12 cellular contexts compared by ENCODE assay signal in genomic region chr11:46393231-46393616, GRCh38. TPM values are rescaled to one million over a fixed set of nuclear protein-coding genes. Genes with fewer than 3 reads are reported as not detected.
DNase-seq lines count a peak whose midpoint lies in the region; ATAC-seq and TF ChIP-seq lines count a peak whose summit lies in the region.
"Had no signal": no experiment of that assay in that cellular context is flagged by ENCODE, and none has a peak within 500 bp of the region (broad histone marks: within the 10 kb centered on the region; RNA-seq: fewer than 3 reads in every experiment).

No MANE protein-coding gene starts in this region.

- H3K4me1 ChIP-seq in iPS DF 6.9 (ENCODE audit: control insufficient read depth, insufficient read depth, low read length) (peaks cover 5% of the 10 kb centered on the region), smooth muscle cell (ENCODE audit: low read depth) (peaks cover 19% of the 10 kb centered on the region)

- peak overlapping the region; percentile 31; the same call in 1 of the 2 replicates for H3K4me3 ChIP-seq in iPS DF 6.9 (ENCODE audit: low read length)
- H3K4me3 ChIP-seq in smooth muscle cell, result peak overlapping the region; percentile 55

- CTCF ChIA-PET in WTC11 (lab: Charles Lee) (interaction anchor here (0.5 to 6.6 kb wide), 24 partner anchors 10 to 520 kb away, joined by 3 to 96 read pairs (median 9); partner anchors contain the start of genes ATG13, CREB3L1, DGKZ and MDK), GM10248 (lab: Yijun Ruan, JAX) (interaction anchor here (1.0 to 7.4 kb wide), 11 partner anchors 7 to 225 kb away, joined by 3 to 83 read pairs (median 7); partner anchors contain the start of gene DGKZ)

- no peak for TF ChIP-seq CTCF in WTC11 (IDR thresholded peaks at IDR 0.05)
- TF ChIP-seq CTCF in smooth muscle cell (IDR thresholded peaks at IDR 0.05; ENCODE audit: borderline replicate concordance, insufficient read depth, poor library complexity, severe bottlenecking), result no peak
- TF ChIP-seq CTCF in GM10248 (IDR thresholded peaks at IDR 0.05; ENCODE audit: control extremely low read depth, extremely low read depth, low read depth, missing control alignments), result no peak

- ATAC-seq in WTC11, result no peak

- H3K27me3 ChIP-seq in iPS DF 6.9 (ENCODE audit: control insufficient read depth, insufficient read depth, low read length) (peaks cover 15% of the 10 kb centered on the region), smooth muscle cell (ENCODE audit: low read depth) (peaks cover 29% of the 10 kb centered on the region)

- H3K27me3 Mint-ChIP-seq in activated T-cell treated with anti-CD3 and anti-CD28 coated beads, Interleukin-2, amount 50 U/mL, for 24 hours, result peaks cover 45% of the 10 kb centered on the region
- peaks cover 43% of the 10 kb centered on the region for H3K27me3 Mint-ChIP-seq in WTC11 (ENCODE audit: low read depth)

- H3K9ac ChIP-seq in smooth muscle cell (ENCODE audit: low read depth), result no peak overlapping the region

- H3K27ac ChIP-seq in iPS DF 6.9 (ENCODE audit: low read length) (no peak overlapping the region), smooth muscle cell (ENCODE audit: low read depth) (no peak overlapping the region)
- H3K27ac ChIP-seq: epithelial cell of prostate, upper lobe of left lung had no signal

- H3K9me3 ChIP-seq in iPS DF 6.9 (ENCODE audit: control insufficient read depth, insufficient read depth, low read length), result no peaks in the 10 kb centered on the region
- no peaks in the 10 kb centered on the region for H3K9me3 ChIP-seq in smooth muscle cell (replicated peaks; ENCODE audit: low read depth)
- H3K9me3 ChIP-seq: upper lobe of left lung had no signal

- no peaks in the 10 kb centered on the region for H3F3A ChIP-seq in smooth muscle cell (ENCODE audit: low read depth)

- POLR2A ChIA-PET in WTC11 (lab: Charles Lee) (interaction anchor here (1.0 to 1.2 kb wide), 3 partner anchors 10 to 80 kb away, joined by 3 to 5 read pairs (median 4); no protein-coding TSS in a partner anchor), GM10248 (lab: Yijun Ruan, JAX) (interaction anchor here (1.0 kb wide), 1 partner anchor 83 kb away, joined by 3 read pairs; no protein-coding TSS in a partner anchor)

- no peaks in the 10 kb centered on the region for H3K36me3 ChIP-seq in iPS DF 6.9 (ENCODE audit: control insufficient read depth, insufficient read depth, low read length)
- H3K36me3 ChIP-seq in smooth muscle cell (ENCODE audit: low read depth), result no peaks in the 10 kb centered on the region

- peak overlapping the region; percentile 91 for H3K4me2 ChIP-seq in smooth muscle cell

- peak overlapping the region; percentile 74 for H3K4me3 Mint-ChIP-seq in activated T-cell treated with anti-CD3 and anti-CD28 coated beads, Interleukin-2, amount 50 U/mL, for 24 hours
- peak overlapping the region; percentile 84 for H3K4me3 Mint-ChIP-seq in WTC11

- H3K4me1 Mint-ChIP-seq in activated T-cell treated with anti-CD3 and anti-CD28 coated beads, Interleukin-2, amount 50 U/mL, for 24 hours (ENCODE audit: low read depth), result peaks cover 26% of the 10 kb centered on the region
- H3K4me1 Mint-ChIP-seq in WTC11, result peaks cover 21% of the 10 kb centered on the region

- no peak overlapping the region for H2AFZ ChIP-seq in smooth muscle cell (ENCODE audit: low read depth)

- H4K20me1 ChIP-seq in smooth muscle cell (ENCODE audit: low read depth), result peaks cover 25% of the 10 kb centered on the region

- H3K79me2 ChIP-seq in smooth muscle cell (ENCODE audit: low read depth), result no peaks in the 10 kb centered on the region

- H3K27ac Mint-ChIP-seq in activated T-cell treated with anti-CD3 and anti-CD28 coated beads, Interleukin-2, amount 50 U/mL, for 24 hours, result no peak overlapping the region
- H3K27ac Mint-ChIP-seq in WTC11, result no peak overlapping the region

- H3K36me3 Mint-ChIP-seq in activated T-cell treated with anti-CD3 and anti-CD28 coated beads, Interleukin-2, amount 50 U/mL, for 24 hours (ENCODE audit: low read depth), result peaks cover 22% of the 10 kb centered on the region
- H3K36me3 Mint-ChIP-seq in WTC11, result no peaks in the 10 kb centered on the region; the same call in 1 of the 2 replicates

- WGBS in iPS DF 6.9 (ENCODE audit: insufficient coverage, insufficient read length), result no CpG with 5 or more reads among the region's 4 CpGs
- 61% methylated on average over 4 of the region's 4 CpGs for WGBS in smooth muscle cell (ENCODE audit: low lambda C conversion rate)

- no peaks in the 10 kb centered on the region for H3K9me3 Mint-ChIP-seq in activated T-cell treated with anti-CD3 and anti-CD28 coated beads, Interleukin-2, amount 50 U/mL, for 24 hours
- no peaks in the 10 kb centered on the region for H3K9me3 Mint-ChIP-seq in WTC11

- DNase-seq in activated T-cell treated with anti-CD3 and anti-CD28 coated beads, Interleukin-2, amount 50 U/mL, for 24 hours, result no peak
- DNase-seq in activated T-cell treated with anti-CD3 and anti-CD28 coated beads, Interleukin-2, amount 50 U/mL, for 48 hours, result no peak
- DNase-seq in WTC11 (ENCODE audit: low spot score), result no peak
- no peak for DNase-seq in iPS DF 6.9 (ENCODE audit: low read depth, low spot score)
- no peak for DNase-seq in smooth muscle cell (lab: John Stamatoyannopoulos, UW; ENCODE audit: unreplicated experiment)
- DNase-seq in GM10248 (ENCODE audit: extremely low spot score), result no peak
- no peak for DNase-seq in stimulated activated CD4-positive, alpha-beta T cell treated with anti-CD3 and anti-CD28 coated beads, Interleukin-4, amount 100 ng/mL, for 24 hours
- no peak for DNase-seq in NCI-H187 (lab: John Stamatoyannopoulos, UW)
- DNase-seq: NCI-H1048 had no signal

TF ChIP-seq in WTC11, 78 proteins besides CTCF, POLR2A, EP300 and RAD21 (continues in another document):
- TF ChIP-seq OVOL2 (CRISPR knock-in tag; IDR thresholded peaks at IDR 0.05; ENCODE audit: borderline replicate concordance), result no peak
- TF ChIP-seq NFE2L1 (CRISPR knock-in tag; IDR thresholded peaks at IDR 0.05), result no peak
- TF ChIP-seq KAT7 (CRISPR knock-in tag; IDR thresholded peaks at IDR 0.05; ENCODE audit: borderline replicate concordance), result no peak
- TF ChIP-seq, protein P1, sequence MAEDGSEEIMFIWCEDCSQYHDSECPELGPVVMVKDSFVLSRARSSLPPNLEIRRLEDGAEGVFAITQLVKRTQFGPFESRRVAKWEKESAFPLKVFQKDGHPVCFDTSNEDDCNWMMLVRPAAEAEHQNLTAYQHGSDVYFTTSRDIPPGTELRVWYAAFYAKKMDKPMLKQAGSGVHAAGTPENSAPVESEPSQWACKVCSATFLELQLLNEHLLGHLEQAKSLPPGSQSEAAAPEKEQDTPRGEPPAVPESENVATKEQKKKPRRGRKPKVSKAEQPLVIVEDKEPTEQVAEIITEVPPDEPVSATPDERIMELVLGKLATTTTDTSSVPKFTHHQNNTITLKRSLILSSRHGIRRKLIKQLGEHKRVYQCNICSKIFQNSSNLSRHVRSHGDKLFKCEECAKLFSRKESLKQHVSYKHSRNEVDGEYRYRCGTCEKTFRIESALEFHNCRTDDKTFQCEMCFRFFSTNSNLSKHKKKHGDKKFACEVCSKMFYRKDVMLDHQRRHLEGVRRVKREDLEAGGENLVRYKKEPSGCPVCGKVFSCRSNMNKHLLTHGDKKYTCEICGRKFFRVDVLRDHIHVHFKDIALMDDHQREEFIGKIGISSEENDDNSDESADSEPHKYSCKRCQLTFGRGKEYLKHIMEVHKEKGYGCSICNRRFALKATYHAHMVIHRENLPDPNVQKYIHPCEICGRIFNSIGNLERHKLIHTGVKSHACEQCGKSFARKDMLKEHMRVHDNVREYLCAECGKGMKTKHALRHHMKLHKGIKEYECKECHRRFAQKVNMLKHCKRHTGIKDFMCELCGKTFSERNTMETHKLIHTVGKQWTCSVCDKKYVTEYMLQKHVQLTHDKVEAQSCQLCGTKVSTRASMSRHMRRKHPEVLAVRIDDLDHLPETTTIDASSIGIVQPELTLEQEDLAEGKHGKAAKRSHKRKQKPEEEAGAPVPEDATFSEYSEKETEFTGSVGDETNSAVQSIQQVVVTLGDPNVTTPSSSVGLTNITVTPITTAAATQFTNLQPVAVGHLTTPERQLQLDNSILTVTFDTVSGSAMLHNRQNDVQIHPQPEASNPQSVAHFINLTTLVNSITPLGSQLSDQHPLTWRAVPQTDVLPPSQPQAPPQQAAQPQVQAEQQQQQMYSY (CRISPR knock-in tag; IDR thresholded peaks at IDR 0.05), result no peak
- no peak for TF ChIP-seq ZNF423 (CRISPR knock-in tag; IDR thresholded peaks at IDR 0.05)
- TF ChIP-seq IRF2 (CRISPR knock-in tag; IDR thresholded peaks at IDR 0.05; ENCODE audit: borderline replicate concordance, low read depth), result no peak
- TF ChIP-seq, protein P2, sequence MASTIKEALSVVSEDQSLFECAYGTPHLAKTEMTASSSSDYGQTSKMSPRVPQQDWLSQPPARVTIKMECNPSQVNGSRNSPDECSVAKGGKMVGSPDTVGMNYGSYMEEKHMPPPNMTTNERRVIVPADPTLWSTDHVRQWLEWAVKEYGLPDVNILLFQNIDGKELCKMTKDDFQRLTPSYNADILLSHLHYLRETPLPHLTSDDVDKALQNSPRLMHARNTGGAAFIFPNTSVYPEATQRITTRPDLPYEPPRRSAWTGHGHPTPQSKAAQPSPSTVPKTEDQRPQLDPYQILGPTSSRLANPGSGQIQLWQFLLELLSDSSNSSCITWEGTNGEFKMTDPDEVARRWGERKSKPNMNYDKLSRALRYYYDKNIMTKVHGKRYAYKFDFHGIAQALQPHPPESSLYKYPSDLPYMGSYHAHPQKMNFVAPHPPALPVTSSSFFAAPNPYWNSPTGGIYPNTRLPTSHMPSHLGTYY (CRISPR knock-in tag; IDR thresholded peaks at IDR 0.05), result no peak
- no peak for TF ChIP-seq ZMAT4 (CRISPR knock-in tag; IDR thresholded peaks at IDR 0.05)
- TF ChIP-seq ZNF671 (CRISPR knock-in tag; IDR thresholded peaks at IDR 0.05), result no peak
- no peak for TF ChIP-seq USF2 (CRISPR knock-in tag; IDR thresholded peaks at IDR 0.05)

RNA-seq across cellular contexts. Expression of gene CHRM4, which starts 1.6 kb away (rescaled TPM):
- 0.62 to 0.85 TPM (median 0.62 TPM) in 3 replicates for total RNA-seq in WTC11 (2021)
- 4.7 and 5.6 TPM in 2 replicates for total RNA-seq in smooth muscle cell
- polyA plus RNA-seq in smooth muscle cell, result 11.1 and 20.0 TPM in 2 replicates
- total RNA-seq: PC-3 had no signal

RNA-seq across cellular contexts. Expression of gene MDK, which starts 11.8 kb away (rescaled TPM):
- total RNA-seq in WTC11 (2021), result 560 to 611 TPM (median 602 TPM) in 3 replicates
- total RNA-seq in smooth muscle cell, result 403 and 490 TPM in 2 replicates
- polyA plus RNA-seq in smooth muscle cell, result 667 and 755 TPM in 2 replicates

RNA-seq across cellular contexts. Expression of gene DGKZ, which starts 46.0 kb away (rescaled TPM):
- total RNA-seq in WTC11 (2021) (107 to 139 TPM (median 115 TPM) in 3 replicates), smooth muscle cell (32.2 and 42.1 TPM in 2 replicates)
- 30.7 and 52.0 TPM in 2 replicates for polyA plus RNA-seq in smooth muscle cell
